Comparison of ENCODE assay signal across 32 cellular contexts in the genomic region with DNA sequence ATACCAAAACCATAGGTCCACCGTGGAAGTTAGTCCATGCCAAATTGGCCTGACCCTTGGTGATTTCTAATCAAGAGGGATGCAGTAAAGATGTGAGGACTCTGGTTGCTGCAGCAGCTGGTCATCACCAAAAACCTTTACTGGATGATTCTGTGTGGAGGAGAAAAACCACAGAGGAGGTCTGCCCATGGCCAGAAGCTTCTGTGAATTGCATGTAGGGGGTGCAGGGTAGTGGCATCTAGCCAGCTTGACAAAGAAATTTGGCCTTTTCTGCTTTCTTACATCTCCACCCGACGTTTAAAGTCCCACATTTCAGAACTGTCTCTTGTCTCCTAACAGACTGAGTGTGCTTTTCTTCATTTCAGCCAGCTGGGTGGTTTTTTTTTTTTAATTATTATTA.
"Had no signal": no experiment of that assay in that cellular context is flagged by ENCODE, and none has a peak within 500 bp of the region (broad histone marks: within the 10 kb centered on the region; RNA-seq: fewer than 3 reads in every experiment).

No MANE protein-coding gene starts in this region.

- DNase-seq: activated effector memory CD4-positive, alpha-beta T cell treated with anti-CD3 and anti-CD28 coated beads, Interleukin-2, amount 50 U/mL, for 16 hours; activated effector memory CD4-positive, alpha-beta T cell treated with Interleukin-2 at 50 U/mL for 16 hours; activated gamma-delta T cell; activated gamma-delta T cell treated with Interleukin-2 at 50 U/mL for 16 hours; activated naive CD4-positive, alpha-beta T cell; activated naive CD4-positive, alpha-beta T cell treated with anti-CD3 and anti-CD28 coated beads for 36 hours; activated naive CD4-positive, alpha-beta T cell treated with anti-CD3 and anti-CD28 coated beads, Interleukin-2, amount 10 ng/mL, durations not matched to agents 7 days and 5 days; activated naive CD4-positive, alpha-beta T cell treated with anti-CD3 and anti-CD28 coated beads, Interleukin-2, amount 50 U/mL, for 16 hours; activated naive CD4-positive, alpha-beta T cell treated with Interleukin-2 at 50 U/mL for 16 hours; activated naive CD8-positive, alpha-beta T cell treated with anti-CD3 and anti-CD28 coated beads for 36 hours; activated naive CD8-positive, alpha-beta T cell treated with anti-CD3 and anti-CD28 coated beads, Interleukin-2, amount 10 ng/mL, durations not matched to agents 7 days and 5 days; activated naive CD8-positive, alpha-beta T cell treated with anti-CD3 and anti-CD28 coated beads, Interleukin-2, amount 50 U/mL, for 24 hours; activated T-cell treated with anti-CD3 and anti-CD28 coated beads, Interleukin-2, amount 50 U/mL, for 1 hour; activated T-cell treated with anti-CD3 and anti-CD28 coated beads, Interleukin-2, amount 50 U/mL, for 24 hours; activated T-cell treated with anti-CD3 and anti-CD28 coated beads, Interleukin-2, amount 50 U/mL, for 4 hours; activated T-cell treated with anti-CD3 and anti-CD28 coated beads, Interleukin-2, amount 50 U/mL, for 48 hours; activated T-cell treated with anti-CD3 and anti-CD28 coated beads, Interleukin-2, amount 50 U/mL, for 72 hours; adrenal gland; amniotic stem cell; amygdala; anterior cingulate cortex; aorta; body of pancreas; brain microvascular endothelial cell; caudate nucleus; central memory CD4-positive, alpha-beta T cell; cerebellar nuclear complex had no signal

- H3K36me3 ChIP-seq: adrenal gland, ascending aorta, brain microvascular endothelial cell, breast epithelium had no signal

- H3K27ac ChIP-seq: adrenal gland, ascending aorta, body of pancreas, brain microvascular endothelial cell, cardiac muscle cell had no signal

- H3K4me3 ChIP-seq: adrenal gland, ascending aorta, body of pancreas, breast epithelium, cardiac muscle cell had no signal

- H3K27me3 ChIP-seq: adrenal gland, ascending aorta, body of pancreas, brain microvascular endothelial cell, breast epithelium, cardiac muscle cell had no signal

- H3K4me1 ChIP-seq: adrenal gland, ascending aorta, body of pancreas, breast epithelium had no signal

- H3K9me3 ChIP-seq: adrenal gland, ascending aorta, body of pancreas, breast epithelium had no signal

- ATAC-seq: activated naive CD4-positive, alpha-beta T cell treated with anti-CD3 and anti-CD28 coated beads, Interleukin-2, amount 50 U/mL, for 72 hours; activated naive CD8-positive, alpha-beta T cell treated with anti-CD3 and anti-CD28 coated beads, Interleukin-2, amount 50 U/mL, for 24 hours; activated T-cell treated with anti-CD3 and anti-CD28 coated beads, Interleukin-2, amount 50 U/mL, for 4 hours; activated T-cell treated with anti-CD3 and anti-CD28 coated beads, Interleukin-2, amount 50 U/mL, for 72 hours; activated T-helper 17 cell treated with anti-CD3 and anti-CD28 coated beads, Interleukin-2, amount 50 U/mL, for 72 hours; body of pancreas had no signal
